1 cellular context compared by ENCODE assay signal in the genomic region with DNA sequence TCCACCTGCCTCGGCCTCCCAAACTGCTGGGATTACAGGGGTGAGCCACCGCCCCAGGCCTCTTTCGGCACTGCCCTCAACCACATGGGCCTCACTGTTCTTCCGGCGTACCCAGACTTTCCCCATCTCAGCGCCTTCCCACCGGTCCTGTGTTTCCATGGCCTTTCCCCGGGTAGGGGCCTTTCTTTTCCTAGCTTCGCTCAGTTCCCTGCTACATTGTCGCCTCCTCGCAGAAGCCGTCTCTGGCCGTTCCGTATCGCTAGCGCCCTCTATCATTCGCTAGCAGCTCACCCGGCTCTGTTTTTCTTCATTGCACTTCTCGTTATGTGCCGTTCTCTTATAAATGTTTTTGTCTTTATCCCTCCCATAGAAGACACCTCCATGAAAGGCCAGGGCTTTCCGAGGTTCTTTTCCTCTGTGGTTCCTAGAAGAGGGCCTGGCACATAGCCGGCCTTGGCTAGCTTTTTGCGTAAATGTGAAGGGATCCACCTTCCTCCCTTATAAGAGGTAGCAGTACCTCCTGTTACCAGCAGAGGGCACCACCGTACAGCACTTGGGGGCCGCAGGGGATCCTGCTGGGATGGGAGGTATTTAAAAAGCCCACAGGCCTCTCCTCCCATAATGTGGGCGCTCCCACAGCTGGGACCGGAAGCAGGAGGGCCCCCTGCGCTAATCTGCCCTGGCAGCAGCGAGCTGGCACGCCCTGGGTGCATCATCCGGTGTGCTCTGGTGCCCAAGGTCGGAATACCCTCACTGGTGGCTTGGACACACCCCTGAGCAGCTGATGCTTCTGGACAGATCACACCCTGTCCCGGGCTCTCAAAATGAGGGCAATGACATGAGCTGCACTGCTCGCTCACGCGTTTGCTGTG.
TF ChIP-seq lines count a peak whose summit lies in the region.

No MANE protein-coding gene starts in this region.

TF ChIP-seq in K562, 482 proteins besides CTCF, POLR2A, EP300 and RAD21 (continued from another document and continues in another):
- TF ChIP-seq, protein P1, sequence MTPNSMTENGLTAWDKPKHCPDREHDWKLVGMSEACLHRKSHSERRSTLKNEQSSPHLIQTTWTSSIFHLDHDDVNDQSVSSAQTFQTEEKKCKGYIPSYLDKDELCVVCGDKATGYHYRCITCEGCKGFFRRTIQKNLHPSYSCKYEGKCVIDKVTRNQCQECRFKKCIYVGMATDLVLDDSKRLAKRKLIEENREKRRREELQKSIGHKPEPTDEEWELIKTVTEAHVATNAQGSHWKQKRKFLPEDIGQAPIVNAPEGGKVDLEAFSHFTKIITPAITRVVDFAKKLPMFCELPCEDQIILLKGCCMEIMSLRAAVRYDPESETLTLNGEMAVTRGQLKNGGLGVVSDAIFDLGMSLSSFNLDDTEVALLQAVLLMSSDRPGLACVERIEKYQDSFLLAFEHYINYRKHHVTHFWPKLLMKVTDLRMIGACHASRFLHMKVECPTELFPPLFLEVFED (CRISPR knock-in tag; conservative IDR thresholded peaks at IDR 0.05): 0 out of 2 replicates have a peak, but pooled peaks have one; percentile 12
- no peak for TF ChIP-seq ZNF175 (CRISPR knock-in tag; IDR thresholded peaks at IDR 0.05; ENCODE audit: low read depth)
- TF ChIP-seq FOXK1 (CRISPR knock-in tag; IDR thresholded peaks at IDR 0.05; ENCODE audit: borderline replicate concordance): 0 out of 2 replicates have a peak, but pooled peaks have one; percentile 30
- peak; percentile 44 for TF ChIP-seq CXXC5 (CRISPR knock-in tag; IDR thresholded peaks at IDR 0.05)
- TF ChIP-seq SP1 (CRISPR knock-in tag; IDR thresholded peaks at IDR 0.05): peak; percentile 30; the same call in 1 of the 2 replicates
- peak; percentile 81; the same call in 1 of the 2 replicates for TF ChIP-seq HDGF (IDR thresholded peaks at IDR 0.05)
- TF ChIP-seq, protein P2, sequence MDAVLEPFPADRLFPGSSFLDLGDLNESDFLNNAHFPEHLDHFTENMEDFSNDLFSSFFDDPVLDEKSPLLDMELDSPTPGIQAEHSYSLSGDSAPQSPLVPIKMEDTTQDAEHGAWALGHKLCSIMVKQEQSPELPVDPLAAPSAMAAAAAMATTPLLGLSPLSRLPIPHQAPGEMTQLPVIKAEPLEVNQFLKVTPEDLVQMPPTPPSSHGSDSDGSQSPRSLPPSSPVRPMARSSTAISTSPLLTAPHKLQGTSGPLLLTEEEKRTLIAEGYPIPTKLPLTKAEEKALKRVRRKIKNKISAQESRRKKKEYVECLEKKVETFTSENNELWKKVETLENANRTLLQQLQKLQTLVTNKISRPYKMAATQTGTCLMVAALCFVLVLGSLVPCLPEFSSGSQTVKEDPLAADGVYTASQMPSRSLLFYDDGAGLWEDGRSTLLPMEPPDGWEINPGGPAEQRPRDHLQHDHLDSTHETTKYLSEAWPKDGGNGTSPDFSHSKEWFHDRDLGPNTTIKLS (IDR thresholded peaks at IDR 0.05; ENCODE audit: borderline replicate concordance, low read depth): 0 out of 2 replicates have a peak, but pooled peaks have one; percentile 16
- TF ChIP-seq BHLHE40 (IDR thresholded peaks at IDR 0.05; ENCODE audit: low read length): peak; percentile 31; the same call in 1 of the 2 replicates
- 0 out of 4 replicates have a peak, but pooled peaks of 1 of the 2 experiments have one; percentile 22 for TF ChIP-seq KDM1A (IDR thresholded peaks at IDR 0.05)
- 0 out of 2 replicates have a peak, but pooled peaks have one; percentile 61 for TF ChIP-seq MTA1 (IDR thresholded peaks at IDR 0.05; ENCODE audit: borderline replicate concordance)
- peak; percentile 38; the same call in 1 of the 2 replicates for TF ChIP-seq CTBP1 (IDR thresholded peaks at IDR 0.05; ENCODE audit: borderline replicate concordance)
- peak; percentile 23 for TF ChIP-seq TAL1 (IDR thresholded peaks at IDR 0.05)
- TF ChIP-seq DPF2 (IDR thresholded peaks at IDR 0.05): peak; percentile 62
- no peak for TF ChIP-seq ZNF583 (CRISPR knock-in tag; IDR thresholded peaks at IDR 0.05)
- TF ChIP-seq KLF16 (IDR thresholded peaks at IDR 0.05): peak; percentile 52; the same call in 1 of the 2 replicates
- 0 out of 4 replicates have a peak, but pooled peaks of 1 of the 2 experiments have one; percentile 27 for TF ChIP-seq FOXK2 (conservative IDR thresholded peaks at IDR 0.05 in 1 of 2, IDR thresholded peaks at IDR 0.05 in 1 of 2; ENCODE audit: low read depth in 2 of 2)
- no peak for TF ChIP-seq TAF9B (IDR thresholded peaks at IDR 0.05; ENCODE audit: partially characterized antibody)
- peak in 1 of 2 experiments; percentile 55; a peak in 1 of 4 replicates for TF ChIP-seq TEAD1 (CRISPR knock-in tag; IDR thresholded peaks at IDR 0.05)
- TF ChIP-seq, protein P3, sequence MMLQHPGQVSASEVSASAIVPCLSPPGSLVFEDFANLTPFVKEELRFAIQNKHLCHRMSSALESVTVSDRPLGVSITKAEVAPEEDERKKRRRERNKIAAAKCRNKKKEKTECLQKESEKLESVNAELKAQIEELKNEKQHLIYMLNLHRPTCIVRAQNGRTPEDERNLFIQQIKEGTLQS (IDR thresholded peaks at IDR 0.05): no peak
- TF ChIP-seq, protein P3 (CRISPR knock-in tag; conservative IDR thresholded peaks at IDR 0.05): no peak
- TF ChIP-seq, protein P4, sequence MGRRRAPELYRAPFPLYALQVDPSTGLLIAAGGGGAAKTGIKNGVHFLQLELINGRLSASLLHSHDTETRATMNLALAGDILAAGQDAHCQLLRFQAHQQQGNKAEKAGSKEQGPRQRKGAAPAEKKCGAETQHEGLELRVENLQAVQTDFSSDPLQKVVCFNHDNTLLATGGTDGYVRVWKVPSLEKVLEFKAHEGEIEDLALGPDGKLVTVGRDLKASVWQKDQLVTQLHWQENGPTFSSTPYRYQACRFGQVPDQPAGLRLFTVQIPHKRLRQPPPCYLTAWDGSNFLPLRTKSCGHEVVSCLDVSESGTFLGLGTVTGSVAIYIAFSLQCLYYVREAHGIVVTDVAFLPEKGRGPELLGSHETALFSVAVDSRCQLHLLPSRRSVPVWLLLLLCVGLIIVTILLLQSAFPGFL (CRISPR knock-in tag; IDR thresholded peaks at IDR 0.05): no peak
- TF ChIP-seq, protein P5, sequence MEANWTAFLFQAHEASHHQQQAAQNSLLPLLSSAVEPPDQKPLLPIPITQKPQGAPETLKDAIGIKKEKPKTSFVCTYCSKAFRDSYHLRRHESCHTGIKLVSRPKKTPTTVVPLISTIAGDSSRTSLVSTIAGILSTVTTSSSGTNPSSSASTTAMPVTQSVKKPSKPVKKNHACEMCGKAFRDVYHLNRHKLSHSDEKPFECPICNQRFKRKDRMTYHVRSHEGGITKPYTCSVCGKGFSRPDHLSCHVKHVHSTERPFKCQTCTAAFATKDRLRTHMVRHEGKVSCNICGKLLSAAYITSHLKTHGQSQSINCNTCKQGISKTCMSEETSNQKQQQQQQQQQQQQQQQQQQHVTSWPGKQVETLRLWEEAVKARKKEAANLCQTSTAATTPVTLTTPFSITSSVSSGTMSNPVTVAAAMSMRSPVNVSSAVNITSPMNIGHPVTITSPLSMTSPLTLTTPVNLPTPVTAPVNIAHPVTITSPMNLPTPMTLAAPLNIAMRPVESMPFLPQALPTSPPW (CRISPR knock-in tag; IDR thresholded peaks at IDR 0.05): peak; percentile 40; the same call in 1 of the 2 replicates
- TF ChIP-seq RBM22 (IDR thresholded peaks at IDR 0.05; ENCODE audit: low read depth, low read length, poor library complexity, severe bottlenecking): no peak
- 0 out of 2 replicates have a peak, but pooled peaks have one; percentile 36 for TF ChIP-seq HDAC2 (IDR thresholded peaks at IDR 0.05)
- TF ChIP-seq NR4A1 (CRISPR knock-in tag; IDR thresholded peaks at IDR 0.05): no peak
- TF ChIP-seq NR4A1 (tag; IDR thresholded peaks at IDR 0.05): 0 out of 2 replicates have a peak, but pooled peaks have one; percentile 35
- TF ChIP-seq, protein P6, sequence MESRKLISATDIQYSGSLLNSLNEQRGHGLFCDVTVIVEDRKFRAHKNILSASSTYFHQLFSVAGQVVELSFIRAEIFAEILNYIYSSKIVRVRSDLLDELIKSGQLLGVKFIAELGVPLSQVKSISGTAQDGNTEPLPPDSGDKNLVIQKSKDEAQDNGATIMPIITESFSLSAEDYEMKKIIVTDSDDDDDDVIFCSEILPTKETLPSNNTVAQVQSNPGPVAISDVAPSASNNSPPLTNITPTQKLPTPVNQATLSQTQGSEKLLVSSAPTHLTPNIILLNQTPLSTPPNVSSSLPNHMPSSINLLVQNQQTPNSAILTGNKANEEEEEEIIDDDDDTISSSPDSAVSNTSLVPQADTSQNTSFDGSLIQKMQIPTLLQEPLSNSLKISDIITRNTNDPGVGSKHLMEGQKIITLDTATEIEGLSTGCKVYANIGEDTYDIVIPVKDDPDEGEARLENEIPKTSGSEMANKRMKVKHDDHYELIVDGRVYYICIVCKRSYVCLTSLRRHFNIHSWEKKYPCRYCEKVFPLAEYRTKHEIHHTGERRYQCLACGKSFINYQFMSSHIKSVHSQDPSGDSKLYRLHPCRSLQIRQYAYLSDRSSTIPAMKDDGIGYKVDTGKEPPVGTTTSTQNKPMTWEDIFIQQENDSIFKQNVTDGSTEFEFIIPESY (CRISPR knock-in tag; IDR thresholded peaks at IDR 0.05): no peak
- 0 out of 2 replicates have a peak, but pooled peaks have one; percentile 39 for TF ChIP-seq NFRKB (IDR thresholded peaks at IDR 0.05; ENCODE audit: low read depth)
- TF ChIP-seq TOE1 (IDR thresholded peaks at IDR 0.05; ENCODE audit: borderline replicate concordance): peak; percentile 43; the same call in 1 of the 2 replicates
- TF ChIP-seq TOE1 (CRISPR knock-in tag; IDR thresholded peaks at IDR 0.05; ENCODE audit: borderline replicate concordance, low read depth): no peak
- no peak for TF ChIP-seq FOS (IDR thresholded peaks at IDR 0.05; ENCODE audit: extremely low read depth, insufficient read length)
- 0 out of 2 replicates have a peak, but pooled peaks have one; percentile 27 for TF ChIP-seq ARID1B (IDR thresholded peaks at IDR 0.05)
- peak; percentile 98 for TF ChIP-seq ARID2 (IDR thresholded peaks at IDR 0.05)
- peak; percentile 9 for TF ChIP-seq DACH1 (IDR thresholded peaks at IDR 0.05; ENCODE audit: partially characterized antibody)
- TF ChIP-seq, protein P7, sequence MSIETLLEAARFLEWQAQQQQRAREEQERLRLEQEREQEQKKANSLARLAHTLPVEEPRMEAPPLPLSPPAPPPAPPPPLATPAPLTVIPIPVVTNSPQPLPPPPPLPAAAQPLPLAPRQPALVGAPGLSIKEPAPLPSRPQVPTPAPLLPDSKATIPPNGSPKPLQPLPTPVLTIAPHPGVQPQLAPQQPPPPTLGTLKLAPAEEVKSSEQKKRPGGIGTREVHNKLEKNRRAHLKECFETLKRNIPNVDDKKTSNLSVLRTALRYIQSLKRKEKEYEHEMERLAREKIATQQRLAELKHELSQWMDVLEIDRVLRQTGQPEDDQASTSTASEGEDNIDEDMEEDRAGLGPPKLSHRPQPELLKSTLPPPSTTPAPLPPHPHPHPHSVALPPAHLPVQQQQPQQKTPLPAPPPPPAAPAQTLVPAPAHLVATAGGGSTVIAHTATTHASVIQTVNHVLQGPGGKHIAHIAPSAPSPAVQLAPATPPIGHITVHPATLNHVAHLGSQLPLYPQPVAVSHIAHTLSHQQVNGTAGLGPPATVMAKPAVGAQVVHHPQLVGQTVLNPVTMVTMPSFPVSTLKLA (conservative IDR thresholded peaks at IDR 0.05): 0 out of 4 replicates have a peak, but pooled peaks of 1 of the 2 experiments have one; percentile 26
- TF ChIP-seq ZFX (CRISPR knock-in tag; IDR thresholded peaks at IDR 0.05): peak; percentile 56
- TF ChIP-seq SMC3 (conservative IDR thresholded peaks at IDR 0.05; ENCODE audit: insufficient read depth, low read depth, low read length): peak; percentile 89
- peak; percentile 32; the same call in 1 of the 2 replicates for TF ChIP-seq SOX6 (IDR thresholded peaks at IDR 0.05)
- TF ChIP-seq ZEB2 (IDR thresholded peaks at IDR 0.05): 0 out of 2 replicates have a peak, but pooled peaks have one; percentile 31
- TF ChIP-seq, protein P8, sequence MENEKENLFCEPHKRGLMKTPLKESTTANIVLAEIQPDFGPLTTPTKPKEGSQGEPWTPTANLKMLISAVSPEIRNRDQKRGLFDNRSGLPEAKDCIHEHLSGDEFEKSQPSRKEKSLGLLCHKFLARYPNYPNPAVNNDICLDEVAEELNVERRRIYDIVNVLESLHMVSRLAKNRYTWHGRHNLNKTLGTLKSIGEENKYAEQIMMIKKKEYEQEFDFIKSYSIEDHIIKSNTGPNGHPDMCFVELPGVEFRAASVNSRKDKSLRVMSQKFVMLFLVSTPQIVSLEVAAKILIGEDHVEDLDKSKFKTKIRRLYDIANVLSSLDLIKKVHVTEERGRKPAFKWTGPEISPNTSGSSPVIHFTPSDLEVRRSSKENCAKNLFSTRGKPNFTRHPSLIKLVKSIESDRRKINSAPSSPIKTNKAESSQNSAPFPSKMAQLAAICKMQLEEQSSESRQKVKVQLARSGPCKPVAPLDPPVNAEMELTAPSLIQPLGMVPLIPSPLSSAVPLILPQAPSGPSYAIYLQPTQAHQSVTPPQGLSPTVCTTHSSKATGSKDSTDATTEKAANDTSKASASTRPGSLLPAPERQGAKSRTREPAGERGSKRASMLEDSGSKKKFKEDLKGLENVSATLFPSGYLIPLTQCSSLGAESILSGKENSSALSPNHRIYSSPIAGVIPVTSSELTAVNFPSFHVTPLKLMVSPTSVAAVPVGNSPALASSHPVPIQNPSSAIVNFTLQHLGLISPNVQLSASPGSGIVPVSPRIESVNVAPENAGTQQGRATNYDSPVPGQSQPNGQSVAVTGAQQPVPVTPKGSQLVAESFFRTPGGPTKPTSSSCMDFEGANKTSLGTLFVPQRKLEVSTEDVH (IDR thresholded peaks at IDR 0.05; ENCODE audit: low read depth, partially characterized antibody): peak; percentile 69
- TF ChIP-seq JUN (IDR thresholded peaks at IDR 0.05; ENCODE audit: borderline replicate concordance, low read depth, low read length): no peak
- TF ChIP-seq JUN (CRISPR knock-in tag; IDR thresholded peaks at IDR 0.05; ENCODE audit: borderline replicate concordance): no peak
- TF ChIP-seq ETV1 (tag; conservative IDR thresholded peaks at IDR 0.05; ENCODE audit: low read depth): peak; percentile 40; the same call in 1 of the 2 replicates
- TF ChIP-seq ZNF274 (IDR thresholded peaks at IDR 0.05; ENCODE audit: borderline replicate concordance, low read depth, low read length): no peak
- TF ChIP-seq STAG1 (CRISPR knock-in tag; IDR thresholded peaks at IDR 0.05; ENCODE audit: borderline replicate concordance): peak; percentile 82; the same call in 1 of the 2 replicates
- TF ChIP-seq, protein P9, sequence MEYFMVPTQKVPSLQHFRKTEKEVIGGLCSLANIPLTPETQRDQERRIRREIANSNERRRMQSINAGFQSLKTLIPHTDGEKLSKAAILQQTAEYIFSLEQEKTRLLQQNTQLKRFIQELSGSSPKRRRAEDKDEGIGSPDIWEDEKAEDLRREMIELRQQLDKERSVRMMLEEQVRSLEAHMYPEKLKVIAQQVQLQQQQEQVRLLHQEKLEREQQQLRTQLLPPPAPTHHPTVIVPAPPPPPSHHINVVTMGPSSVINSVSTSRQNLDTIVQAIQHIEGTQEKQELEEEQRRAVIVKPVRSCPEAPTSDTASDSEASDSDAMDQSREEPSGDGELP (CRISPR knock-in tag; IDR thresholded peaks at IDR 0.05; ENCODE audit: borderline replicate concordance): peak; percentile 68; the same call in 1 of the 2 replicates
- TF ChIP-seq ZNF263 (CRISPR knock-in tag; IDR thresholded peaks at IDR 0.05; ENCODE audit: borderline replicate concordance): peak; percentile 71
- TF ChIP-seq SMARCA4 (IDR thresholded peaks at IDR 0.05): peak; percentile 56
